ENCODE assay signal across 3 cellular contexts in the genomic region with DNA sequence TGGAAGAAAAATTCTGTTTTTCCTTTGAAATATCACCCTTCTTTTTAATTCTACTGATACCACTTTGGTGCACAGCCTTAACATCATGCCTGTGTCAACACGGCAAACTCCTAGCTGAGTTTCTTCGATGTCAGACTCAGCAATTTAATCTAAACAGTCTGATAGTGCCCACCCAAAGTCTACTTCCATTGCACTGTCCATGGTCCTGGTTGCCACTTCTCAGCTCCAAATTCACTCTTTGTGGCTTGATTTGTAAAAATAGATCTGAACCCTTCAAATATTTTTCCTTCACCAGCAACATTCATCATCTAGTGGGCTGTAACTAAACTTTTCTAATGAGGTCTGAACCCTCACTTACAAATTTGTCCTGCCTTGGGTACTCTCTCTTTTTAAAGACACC.
TF ChIP-seq lines count a peak whose summit lies in the region.

No MANE protein-coding gene starts in this region.

TF ChIP-seq in A549, 52 proteins besides CTCF, POLR2A, EP300 and RAD21:
- TF ChIP-seq, protein P1, sequence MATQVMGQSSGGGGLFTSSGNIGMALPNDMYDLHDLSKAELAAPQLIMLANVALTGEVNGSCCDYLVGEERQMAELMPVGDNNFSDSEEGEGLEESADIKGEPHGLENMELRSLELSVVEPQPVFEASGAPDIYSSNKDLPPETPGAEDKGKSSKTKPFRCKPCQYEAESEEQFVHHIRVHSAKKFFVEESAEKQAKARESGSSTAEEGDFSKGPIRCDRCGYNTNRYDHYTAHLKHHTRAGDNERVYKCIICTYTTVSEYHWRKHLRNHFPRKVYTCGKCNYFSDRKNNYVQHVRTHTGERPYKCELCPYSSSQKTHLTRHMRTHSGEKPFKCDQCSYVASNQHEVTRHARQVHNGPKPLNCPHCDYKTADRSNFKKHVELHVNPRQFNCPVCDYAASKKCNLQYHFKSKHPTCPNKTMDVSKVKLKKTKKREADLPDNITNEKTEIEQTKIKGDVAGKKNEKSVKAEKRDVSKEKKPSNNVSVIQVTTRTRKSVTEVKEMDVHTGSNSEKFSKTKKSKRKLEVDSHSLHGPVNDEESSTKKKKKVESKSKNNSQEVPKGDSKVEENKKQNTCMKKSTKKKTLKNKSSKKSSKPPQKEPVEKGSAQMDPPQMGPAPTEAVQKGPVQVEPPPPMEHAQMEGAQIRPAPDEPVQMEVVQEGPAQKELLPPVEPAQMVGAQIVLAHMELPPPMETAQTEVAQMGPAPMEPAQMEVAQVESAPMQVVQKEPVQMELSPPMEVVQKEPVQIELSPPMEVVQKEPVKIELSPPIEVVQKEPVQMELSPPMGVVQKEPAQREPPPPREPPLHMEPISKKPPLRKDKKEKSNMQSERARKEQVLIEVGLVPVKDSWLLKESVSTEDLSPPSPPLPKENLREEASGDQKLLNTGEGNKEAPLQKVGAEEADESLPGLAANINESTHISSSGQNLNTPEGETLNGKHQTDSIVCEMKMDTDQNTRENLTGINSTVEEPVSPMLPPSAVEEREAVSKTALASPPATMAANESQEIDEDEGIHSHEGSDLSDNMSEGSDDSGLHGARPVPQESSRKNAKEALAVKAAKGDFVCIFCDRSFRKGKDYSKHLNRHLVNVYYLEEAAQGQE (IDR thresholded peaks at IDR 0.05) = peak; percentile 80
- no peak for TF ChIP-seq POLR2AphosphoS2 (conservative IDR thresholded peaks at IDR 0.05; ENCODE audit: low read length)
- no peak for TF ChIP-seq ZNF302 (CRISPR knock-in tag; IDR thresholded peaks at IDR 0.05)

TF ChIP-seq in HCT116, 20 proteins besides CTCF, POLR2A, EP300 and RAD21 (continued from another document):
- TF ChIP-seq, protein P1 (IDR thresholded peaks at IDR 0.05; ENCODE audit: low read depth) = peak; percentile 53
- TF ChIP-seq SP1 (IDR thresholded peaks at IDR 0.05; ENCODE audit: low read depth) = no peak
TF ChIP-seq in HCT116: peak in this region for 1.

TF ChIP-seq in liver, 16 proteins besides CTCF, POLR2A, EP300 and RAD21 (continued from another document):
- TF ChIP-seq, protein P1 (IDR thresholded peaks at IDR 0.05) = peak; percentile 70
- TF ChIP-seq, protein P2, sequence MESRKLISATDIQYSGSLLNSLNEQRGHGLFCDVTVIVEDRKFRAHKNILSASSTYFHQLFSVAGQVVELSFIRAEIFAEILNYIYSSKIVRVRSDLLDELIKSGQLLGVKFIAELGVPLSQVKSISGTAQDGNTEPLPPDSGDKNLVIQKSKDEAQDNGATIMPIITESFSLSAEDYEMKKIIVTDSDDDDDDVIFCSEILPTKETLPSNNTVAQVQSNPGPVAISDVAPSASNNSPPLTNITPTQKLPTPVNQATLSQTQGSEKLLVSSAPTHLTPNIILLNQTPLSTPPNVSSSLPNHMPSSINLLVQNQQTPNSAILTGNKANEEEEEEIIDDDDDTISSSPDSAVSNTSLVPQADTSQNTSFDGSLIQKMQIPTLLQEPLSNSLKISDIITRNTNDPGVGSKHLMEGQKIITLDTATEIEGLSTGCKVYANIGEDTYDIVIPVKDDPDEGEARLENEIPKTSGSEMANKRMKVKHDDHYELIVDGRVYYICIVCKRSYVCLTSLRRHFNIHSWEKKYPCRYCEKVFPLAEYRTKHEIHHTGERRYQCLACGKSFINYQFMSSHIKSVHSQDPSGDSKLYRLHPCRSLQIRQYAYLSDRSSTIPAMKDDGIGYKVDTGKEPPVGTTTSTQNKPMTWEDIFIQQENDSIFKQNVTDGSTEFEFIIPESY (IDR thresholded peaks at IDR 0.05) = no peak
- TF ChIP-seq HNF4G (IDR thresholded peaks at IDR 0.05) (no peak), FOXA2 (IDR thresholded peaks at IDR 0.05) (no peak), JUND (IDR thresholded peaks at IDR 0.05) (no peak)
